Comparison of ENCODE assay signal across 16 cellular contexts in genomic region chr16:65959978-65960377, GRCh38.
"Had no signal": no experiment of that assay in that cellular context is flagged by ENCODE, and none has a peak within 500 bp of the region (broad histone marks: within the 10 kb centered on the region; RNA-seq: fewer than 3 reads in every experiment).

No MANE protein-coding gene starts in this region.

- ATAC-seq: activated T-cell treated with anti-CD3 and anti-CD28 coated beads, Interleukin-2, amount 50 U/mL, for 72 hours; foreskin keratinocyte; left cardiac atrium; lower lobe of right lung; natural killer cell had no signal

- H3K36me3 Mint-ChIP-seq: natural killer cell had no signal

- H3K4me3 Mint-ChIP-seq: activated T-cell treated with anti-CD3 and anti-CD28 coated beads, Interleukin-2, amount 50 U/mL, for 72 hours; natural killer cell had no signal

- H3K36me3 ChIP-seq: esophagus muscularis mucosa, lower lobe of right lung, WERI-Rb-1 had no signal

- H3K9me3 Mint-ChIP-seq: activated T-cell treated with anti-CD3 and anti-CD28 coated beads, Interleukin-2, amount 50 U/mL, for 72 hours; natural killer cell had no signal

- H3K4me3 ChIP-seq: esophagus muscularis mucosa, lower lobe of right lung had no signal

- H3K9me3 ChIP-seq: esophagus muscularis mucosa, lower lobe of right lung had no signal

- H3K27ac Mint-ChIP-seq: activated T-cell treated with anti-CD3 and anti-CD28 coated beads, Interleukin-2, amount 50 U/mL, for 72 hours; natural killer cell had no signal

- H3K4me1 Mint-ChIP-seq: natural killer cell had no signal

- DNase-seq: activated CD4-positive, alpha-beta T cell treated with anti-CD3 and anti-CD28 coated beads, Interleukin-2, amount 50 U/mL, for 4 hours; activated effector memory CD4-positive, alpha-beta T cell treated with anti-CD3 and anti-CD28 coated beads, Interleukin-2, amount 50 U/mL, for 16 hours; activated naive CD4-positive, alpha-beta T cell treated with anti-CD3 and anti-CD28 coated beads, Interleukin-2, amount 50 U/mL, for 16 hours; activated T-cell treated with anti-CD3 and anti-CD28 coated beads, Interleukin-2, amount 50 U/mL, for 72 hours; dermis blood vessel endothelial cell; effector memory CD4-positive, alpha-beta T cell; foreskin keratinocyte; left cardiac atrium; lower lobe of right lung; natural killer cell; posterior cingulate gyrus; stimulated activated CD8-positive, alpha-beta memory T cell treated with anti-CD3 and anti-CD28 coated beads, Interleukin-4, amount 100 ng/mL, for 48 hours; stimulated activated naive CD4-positive, alpha-beta T cell; T-helper 2 cell; WERI-Rb-1 had no signal

- H3K4me1 ChIP-seq: esophagus muscularis mucosa, foreskin keratinocyte, lower lobe of right lung had no signal

- H3K27me3 ChIP-seq: esophagus muscularis mucosa, foreskin keratinocyte had no signal

- H3K27ac ChIP-seq: esophagus muscularis mucosa, foreskin keratinocyte, lower lobe of right lung, WERI-Rb-1 had no signal
